ENCODE assay signal across 1 cellular context in the genomic region with DNA sequence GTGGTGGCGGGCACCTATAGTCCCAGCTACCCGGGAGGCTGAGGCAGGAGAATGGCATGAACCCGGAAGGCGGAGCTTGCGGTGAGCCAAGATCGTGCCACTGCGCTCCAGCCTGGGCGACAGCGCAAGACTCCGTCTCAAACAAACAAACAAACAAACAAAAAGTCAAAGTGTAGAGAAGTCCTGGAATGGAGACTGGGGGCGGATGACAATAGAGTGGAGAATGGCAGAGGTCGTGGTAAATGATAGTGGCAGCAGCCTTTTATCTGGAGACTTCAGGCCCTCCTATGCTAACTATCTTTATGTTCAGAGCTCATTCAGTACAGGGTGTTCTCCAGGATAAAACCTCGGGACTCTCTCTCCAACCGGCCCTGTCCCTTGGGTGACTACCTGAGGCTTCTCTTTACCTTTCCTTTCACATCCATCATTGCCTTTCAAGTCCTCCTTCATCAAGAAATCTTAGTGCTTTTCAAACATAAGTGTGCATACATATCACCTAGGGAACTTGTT.
TF ChIP-seq lines count a peak whose summit lies in the region.

No MANE protein-coding gene starts in this region.

TF ChIP-seq in K562, 482 proteins besides CTCF, POLR2A, EP300 and RAD21 (continued from another document):
- TF ChIP-seq, protein P1, sequence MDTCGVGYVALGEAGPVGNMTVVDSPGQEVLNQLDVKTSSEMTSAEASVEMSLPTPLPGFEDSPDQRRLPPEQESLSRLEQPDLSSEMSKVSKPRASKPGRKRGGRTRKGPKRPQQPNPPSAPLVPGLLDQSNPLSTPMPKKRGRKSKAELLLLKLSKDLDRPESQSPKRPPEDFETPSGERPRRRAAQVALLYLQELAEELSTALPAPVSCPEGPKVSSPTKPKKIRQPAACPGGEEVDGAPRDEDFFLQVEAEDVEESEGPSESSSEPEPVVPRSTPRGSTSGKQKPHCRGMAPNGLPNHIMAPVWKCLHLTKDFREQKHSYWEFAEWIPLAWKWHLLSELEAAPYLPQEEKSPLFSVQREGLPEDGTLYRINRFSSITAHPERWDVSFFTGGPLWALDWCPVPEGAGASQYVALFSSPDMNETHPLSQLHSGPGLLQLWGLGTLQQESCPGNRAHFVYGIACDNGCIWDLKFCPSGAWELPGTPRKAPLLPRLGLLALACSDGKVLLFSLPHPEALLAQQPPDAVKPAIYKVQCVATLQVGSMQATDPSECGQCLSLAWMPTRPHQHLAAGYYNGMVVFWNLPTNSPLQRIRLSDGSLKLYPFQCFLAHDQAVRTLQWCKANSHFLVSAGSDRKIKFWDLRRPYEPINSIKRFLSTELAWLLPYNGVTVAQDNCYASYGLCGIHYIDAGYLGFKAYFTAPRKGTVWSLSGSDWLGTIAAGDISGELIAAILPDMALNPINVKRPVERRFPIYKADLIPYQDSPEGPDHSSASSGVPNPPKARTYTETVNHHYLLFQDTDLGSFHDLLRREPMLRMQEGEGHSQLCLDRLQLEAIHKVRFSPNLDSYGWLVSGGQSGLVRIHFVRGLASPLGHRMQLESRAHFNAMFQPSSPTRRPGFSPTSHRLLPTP (IDR thresholded peaks at IDR 0.05; ENCODE audit: borderline replicate concordance, extremely low read depth, insufficient read length), result peak; percentile 21
- TF ChIP-seq ZFPM2 (CRISPR knock-in tag; IDR thresholded peaks at IDR 0.05), result no peak
- peak; percentile 66 to 96; a peak in 3 of 4 replicates for TF ChIP-seq RCOR1 (IDR thresholded peaks at IDR 0.05; ENCODE audit: borderline replicate concordance in 1 of 2, low read depth in 2 of 2, low read length in 2 of 2)
- TF ChIP-seq MCM7 (IDR thresholded peaks at IDR 0.05), result peak in 1 of 2 experiments; percentile 19; a peak in 1 of 4 replicates
- TF ChIP-seq ZBTB17 (CRISPR knock-in tag; IDR thresholded peaks at IDR 0.05), result peak; percentile 94
- no peak for TF ChIP-seq ZNF124 (CRISPR knock-in tag; IDR thresholded peaks at IDR 0.05)
- TF ChIP-seq YBX1 (IDR thresholded peaks at IDR 0.05), result no peak
- no peak for TF ChIP-seq MAFG (tag; conservative IDR thresholded peaks at IDR 0.05)
- 0 out of 2 replicates have a peak, but pooled peaks have one; percentile 51 for TF ChIP-seq ZSCAN29 (IDR thresholded peaks at IDR 0.05)
- TF ChIP-seq L3MBTL2 (IDR thresholded peaks at IDR 0.05), result no peak
- TF ChIP-seq, protein P2, sequence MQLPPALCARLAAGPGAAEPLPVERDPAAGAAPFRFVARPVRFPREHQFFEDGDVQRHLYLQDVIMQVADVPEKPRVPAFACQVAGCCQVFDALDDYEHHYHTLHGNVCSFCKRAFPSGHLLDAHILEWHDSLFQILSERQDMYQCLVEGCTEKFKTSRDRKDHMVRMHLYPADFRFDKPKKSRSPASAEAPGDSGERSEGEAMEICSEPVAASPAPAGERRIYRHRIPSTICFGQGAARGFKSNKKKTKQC (CRISPR knock-in tag; IDR thresholded peaks at IDR 0.05), result no peak
- no peak for TF ChIP-seq WHSC1 (IDR thresholded peaks at IDR 0.05; ENCODE audit: low read length)
- TF ChIP-seq NFRKB (IDR thresholded peaks at IDR 0.05; ENCODE audit: low read depth), result peak; percentile 9; the same call in 1 of the 2 replicates
- TF ChIP-seq, protein P3, sequence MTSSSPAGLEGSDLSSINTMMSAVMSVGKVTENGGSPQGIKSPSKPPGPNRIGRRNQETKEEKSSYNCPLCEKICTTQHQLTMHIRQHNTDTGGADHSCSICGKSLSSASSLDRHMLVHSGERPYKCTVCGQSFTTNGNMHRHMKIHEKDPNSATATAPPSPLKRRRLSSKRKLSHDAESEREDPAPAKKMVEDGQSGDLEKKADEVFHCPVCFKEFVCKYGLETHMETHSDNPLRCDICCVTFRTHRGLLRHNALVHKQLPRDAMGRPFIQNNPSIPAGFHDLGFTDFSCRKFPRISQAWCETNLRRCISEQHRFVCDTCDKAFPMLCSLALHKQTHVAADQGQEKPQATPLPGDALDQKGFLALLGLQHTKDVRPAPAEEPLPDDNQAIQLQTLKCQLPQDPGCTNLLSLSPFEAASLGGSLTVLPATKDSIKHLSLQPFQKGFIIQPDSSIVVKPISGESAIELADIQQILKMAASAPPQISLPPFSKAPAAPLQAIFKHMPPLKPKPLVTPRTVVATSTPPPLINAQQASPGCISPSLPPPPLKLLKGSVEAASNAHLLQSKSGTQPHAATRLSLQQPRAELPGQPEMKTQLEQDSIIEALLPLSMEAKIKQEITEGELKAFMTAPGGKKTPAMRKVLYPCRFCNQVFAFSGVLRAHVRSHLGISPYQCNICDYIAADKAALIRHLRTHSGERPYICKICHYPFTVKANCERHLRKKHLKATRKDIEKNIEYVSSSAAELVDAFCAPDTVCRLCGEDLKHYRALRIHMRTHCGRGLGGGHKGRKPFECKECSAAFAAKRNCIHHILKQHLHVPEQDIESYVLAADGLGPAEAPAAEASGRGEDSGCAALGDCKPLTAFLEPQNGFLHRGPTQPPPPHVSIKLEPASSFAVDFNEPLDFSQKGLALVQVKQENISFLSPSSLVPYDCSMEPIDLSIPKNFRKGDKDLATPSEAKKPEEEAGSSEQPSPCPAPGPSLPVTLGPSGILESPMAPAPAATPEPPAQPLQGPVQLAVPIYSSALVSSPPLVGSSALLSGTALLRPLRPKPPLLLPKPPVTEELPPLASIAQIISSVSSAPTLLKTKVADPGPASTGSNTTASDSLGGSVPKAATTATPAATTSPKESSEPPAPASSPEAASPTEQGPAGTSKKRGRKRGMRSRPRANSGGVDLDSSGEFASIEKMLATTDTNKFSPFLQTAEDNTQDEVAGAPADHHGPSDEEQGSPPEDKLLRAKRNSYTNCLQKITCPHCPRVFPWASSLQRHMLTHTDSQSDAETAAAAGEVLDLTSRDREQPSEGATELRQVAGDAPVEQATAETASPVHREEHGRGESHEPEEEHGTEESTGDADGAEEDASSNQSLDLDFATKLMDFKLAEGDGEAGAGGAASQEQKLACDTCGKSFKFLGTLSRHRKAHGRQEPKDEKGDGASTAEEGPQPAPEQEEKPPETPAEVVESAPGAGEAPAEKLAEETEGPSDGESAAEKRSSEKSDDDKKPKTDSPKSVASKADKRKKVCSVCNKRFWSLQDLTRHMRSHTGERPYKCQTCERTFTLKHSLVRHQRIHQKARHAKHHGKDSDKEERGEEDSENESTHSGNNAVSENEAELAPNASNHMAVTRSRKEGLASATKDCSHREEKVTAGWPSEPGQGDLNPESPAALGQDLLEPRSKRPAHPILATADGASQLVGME (CRISPR knock-in tag; IDR thresholded peaks at IDR 0.05), result no peak
- TF ChIP-seq FOXA1 (IDR thresholded peaks at IDR 0.05; ENCODE audit: borderline replicate concordance), result no peak
- peak; percentile 64; the same call in 1 of the 2 replicates for TF ChIP-seq HMBOX1 (IDR thresholded peaks at IDR 0.05)
- TF ChIP-seq CGGBP1 (CRISPR knock-in tag; IDR thresholded peaks at IDR 0.05), result no peak
- peak; percentile 96 for TF ChIP-seq ZNF395 (CRISPR knock-in tag; IDR thresholded peaks at IDR 0.05)
- TF ChIP-seq, protein P4, sequence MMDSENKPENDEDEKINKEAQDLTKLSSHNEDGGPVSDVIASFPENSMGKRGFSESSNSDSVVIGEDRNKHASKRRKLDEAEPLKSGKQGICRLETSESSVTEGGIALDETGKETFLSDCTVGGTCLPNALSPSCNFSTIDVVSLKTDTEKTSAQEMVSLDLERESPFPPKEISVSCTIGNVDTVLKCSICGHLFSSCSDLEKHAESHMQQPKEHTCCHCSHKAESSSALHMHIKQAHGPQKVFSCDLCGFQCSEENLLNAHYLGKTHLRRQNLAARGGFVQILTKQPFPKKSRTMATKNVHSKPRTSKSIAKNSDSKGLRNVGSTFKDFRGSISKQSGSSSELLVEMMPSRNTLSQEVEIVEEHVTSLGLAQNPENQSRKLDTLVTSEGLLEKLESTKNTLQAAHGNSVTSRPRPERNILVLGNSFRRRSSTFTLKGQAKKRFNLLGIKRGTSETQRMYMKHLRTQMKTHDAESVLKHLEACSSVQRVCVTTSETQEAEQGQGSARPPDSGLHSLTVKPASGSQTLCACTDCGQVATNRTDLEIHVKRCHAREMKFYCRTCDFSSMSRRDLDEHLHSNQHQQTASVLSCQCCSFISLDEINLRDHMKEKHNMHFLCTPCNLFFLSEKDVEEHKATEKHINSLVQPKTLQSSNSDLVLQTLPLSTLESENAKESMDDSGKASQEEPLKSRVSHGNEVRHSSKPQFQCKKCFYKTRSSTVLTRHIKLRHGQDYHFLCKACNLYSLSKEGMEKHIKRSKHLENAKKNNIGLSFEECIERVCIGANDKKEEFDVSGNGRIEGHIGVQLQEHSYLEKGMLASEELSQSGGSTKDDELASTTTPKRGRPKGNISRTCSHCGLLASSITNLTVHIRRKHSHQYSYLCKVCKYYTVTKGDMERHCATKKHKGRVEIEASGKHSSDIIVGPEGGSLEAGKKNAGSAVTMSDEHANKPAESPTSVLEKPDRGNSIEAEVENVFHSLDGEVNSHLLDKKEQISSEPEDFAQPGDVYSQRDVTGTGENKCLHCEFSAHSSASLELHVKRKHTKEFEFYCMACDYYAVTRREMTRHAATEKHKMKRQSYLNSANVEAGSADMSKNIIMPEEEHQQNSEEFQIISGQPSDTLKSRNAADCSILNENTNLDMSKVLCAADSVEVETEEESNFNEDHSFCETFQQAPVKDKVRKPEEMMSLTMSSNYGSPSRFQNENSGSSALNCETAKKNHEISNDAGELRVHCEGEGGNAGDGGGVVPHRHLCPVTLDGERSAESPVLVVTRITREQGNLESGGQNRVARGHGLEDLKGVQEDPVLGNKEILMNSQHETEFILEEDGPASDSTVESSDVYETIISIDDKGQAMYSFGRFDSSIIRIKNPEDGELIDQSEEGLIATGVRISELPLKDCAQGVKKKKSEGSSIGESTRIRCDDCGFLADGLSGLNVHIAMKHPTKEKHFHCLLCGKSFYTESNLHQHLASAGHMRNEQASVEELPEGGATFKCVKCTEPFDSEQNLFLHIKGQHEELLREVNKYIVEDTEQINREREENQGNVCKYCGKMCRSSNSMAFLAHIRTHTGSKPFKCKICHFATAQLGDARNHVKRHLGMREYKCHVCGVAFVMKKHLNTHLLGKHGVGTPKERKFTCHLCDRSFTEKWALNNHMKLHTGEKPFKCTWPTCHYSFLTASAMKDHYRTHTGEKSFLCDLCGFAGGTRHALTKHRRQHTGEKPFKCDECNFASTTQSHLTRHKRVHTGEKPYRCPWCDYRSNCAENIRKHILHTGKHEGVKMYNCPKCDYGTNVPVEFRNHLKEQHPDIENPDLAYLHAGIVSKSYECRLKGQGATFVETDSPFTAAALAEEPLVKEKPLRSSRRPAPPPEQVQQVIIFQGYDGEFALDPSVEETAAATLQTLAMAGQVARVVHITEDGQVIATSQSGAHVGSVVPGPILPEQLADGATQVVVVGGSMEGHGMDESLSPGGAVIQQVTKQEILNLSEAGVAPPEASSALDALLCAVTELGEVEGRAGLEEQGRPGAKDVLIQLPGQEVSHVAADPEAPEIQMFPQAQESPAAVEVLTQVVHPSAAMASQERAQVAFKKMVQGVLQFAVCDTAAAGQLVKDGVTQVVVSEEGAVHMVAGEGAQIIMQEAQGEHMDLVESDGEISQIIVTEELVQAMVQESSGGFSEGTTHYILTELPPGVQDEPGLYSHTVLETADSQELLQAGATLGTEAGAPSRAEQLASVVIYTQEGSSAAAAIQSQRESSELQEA (IDR thresholded peaks at IDR 0.05; ENCODE audit: low read depth), result peak; percentile 50; the same call in 1 of the 2 replicates
- TF ChIP-seq FOXK1 (CRISPR knock-in tag; IDR thresholded peaks at IDR 0.05; ENCODE audit: borderline replicate concordance), result no peak
- no peak for TF ChIP-seq TFAM (CRISPR knock-in tag; conservative IDR thresholded peaks at IDR 0.05)
- peak; percentile 66; the same call in 1 of the 2 replicates for TF ChIP-seq ARID2 (IDR thresholded peaks at IDR 0.05)
- peak; percentile 98 for TF ChIP-seq STAT5A (IDR thresholded peaks at IDR 0.05; ENCODE audit: borderline replicate concordance, low read length)
- TF ChIP-seq TEAD2 (tag; IDR thresholded peaks at IDR 0.05), result no peak
